7 cellular contexts compared by ENCODE assay signal in the genomic region with DNA sequence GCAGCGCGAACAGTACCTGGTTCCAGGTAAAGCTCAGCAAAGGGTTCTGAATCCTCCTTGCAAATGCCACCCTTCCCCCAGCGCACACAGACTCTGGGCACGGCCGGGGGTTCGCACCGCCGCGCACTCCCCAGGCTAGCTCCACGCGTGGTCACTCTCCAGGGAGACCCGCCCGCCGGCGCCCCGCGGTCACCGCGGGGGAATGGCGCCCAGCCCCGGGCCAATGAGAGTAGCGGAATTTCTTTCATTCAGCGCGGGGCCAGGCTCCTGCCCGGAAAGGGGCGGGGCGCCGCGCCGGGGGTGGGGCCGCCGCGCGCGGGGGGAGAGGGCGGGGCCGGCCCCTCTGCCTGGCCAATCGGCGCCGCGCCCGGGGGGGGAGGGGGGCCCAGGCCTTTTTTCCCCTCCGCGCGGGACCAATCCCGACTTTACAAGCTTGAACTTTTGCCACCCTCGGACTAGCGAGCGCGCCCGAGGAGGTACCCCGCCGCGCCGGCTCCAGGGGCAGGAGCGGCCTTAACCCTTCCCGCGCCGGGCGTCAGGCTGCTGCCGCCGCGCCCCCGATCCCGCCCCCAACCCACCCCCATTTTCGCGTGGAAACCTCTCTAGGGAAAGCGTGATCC. TPM values are rescaled to one million over a fixed set of nuclear protein-coding genes. Genes with fewer than 3 reads are reported as not detected.
A peak's percentile ranks its signal among the peaks of the same experiment; 100 is the strongest.
DNase-seq lines count a peak whose midpoint lies in the region; ATAC-seq, FAIRE-seq and TF ChIP-seq lines count a peak whose summit lies in the region.

No MANE protein-coding gene starts in this region.

- H3K9ac ChIP-seq in keratinocyte (ENCODE audit: control insufficient read depth, extremely low read depth, insufficient read depth, low read length), result peak overlapping the region; percentile 63

- POLR2A ChIA-PET in activated B cell treated with CpG ODN at 0.5 μM for 24 hours (lab: Charles Lee), result interaction anchor here (0.9 to 1.7 kb wide), 6 partner anchors 9 to 1396 kb away, joined by 3 to 7 read pairs (median 4); partner anchors contain the start of genes RNU5B-1, RPL4 and ZWILCH

- no peaks in the 10 kb centered on the region for H3K36me3 ChIP-seq in keratinocyte (ENCODE audit: control insufficient read depth in 2 of 2, extremely low read depth in 1 of 2, insufficient read depth in 2 of 2, low read length in 2 of 2)

- no peaks in the 10 kb centered on the region for H3K9me1 ChIP-seq in keratinocyte (ENCODE audit: control insufficient read depth, extremely low read depth, insufficient read depth, low read length)

- H3K79me2 ChIP-seq in keratinocyte (ENCODE audit: control insufficient read depth, insufficient read depth, low read length), result no peaks in the 10 kb centered on the region

- peak overlapping the region; percentile 88 for H3K4me3 Mint-ChIP-seq in activated B cell treated with CpG ODN at 0.5 μM for 24 hours

- peak overlapping the region; percentile 70 for H3K27ac Mint-ChIP-seq in activated B cell treated with CpG ODN at 0.5 μM for 24 hours

- H3K9me3 ChIP-seq in keratinocyte (ENCODE audit: control insufficient read depth, low read depth, low read length), result no peaks in the 10 kb centered on the region

- peak overlapping the region; percentile 97 for H3K4me2 ChIP-seq in keratinocyte (ENCODE audit: control insufficient read depth, extremely low read depth, insufficient read depth, low read depth, low read length)

- peak; percentile 84 for DNase-seq in NCI-H2227 treated with DMSO at 0.1 percent for 48 hours (lab: John Stamatoyannopoulos, UW)
- DNase-seq in activated B cell treated with CpG ODN at 0.5 μM for 24 hours, result peak; percentile 85
- DNase-seq in cardiac fibroblast (ENCODE audit: low read depth in 2 of 2), result peak; percentile 94 to 98
- peak; percentile 28 for DNase-seq in keratinocyte (ENCODE audit: low read depth, low spot score)
- peak; percentile 86 for DNase-seq in stimulated activated CD4-positive, alpha-beta T cell treated with anti-CD3 and anti-CD28 coated beads, Interleukin-12 subunit alpha, Interleukin-12 subunit beta, amount 100 ng/mL, for 4 hours

- intact Hi-C loops in activated B cell treated with CpG ODN at 0.5 μM for 24 hours (cut with micrococcal nuclease), result loop anchor here (2.0 to 5.0 kb wide), 5 partner anchors 82 to 841 kb away; partner anchors contain the start of genes MAP2K5 and RAB11A

- peaks cover 18% of the 10 kb centered on the region for H3K27me3 Mint-ChIP-seq in activated B cell treated with CpG ODN at 0.5 μM for 24 hours

- dilution Hi-C loops in keratinocyte (cut with MboI; ENCODE audit: extremely low pct_ligation_motif_present, low sequenced_read_pairs), result no loop called here

- peak overlapping the region; percentile 57 to 61 for H3K4me3 ChIP-seq in cardiac fibroblast (replicated peaks in 1 of 2; ENCODE audit: low read depth in 2 of 2, low read length in 2 of 2)
- H3K4me3 ChIP-seq in keratinocyte (ENCODE audit: control insufficient read depth in 2 of 3, extremely low read depth in 1 of 3, insufficient read depth in 2 of 3, low read depth in 1 of 3, low read length in 3 of 3), result peak overlapping the region; percentile 44 to 82 (median 71)

- H2AFZ ChIP-seq in keratinocyte (ENCODE audit: control insufficient read depth, low read length), result peak overlapping the region; percentile 81

- H3K36me3 Mint-ChIP-seq in activated B cell treated with CpG ODN at 0.5 μM for 24 hours (ENCODE audit: low read depth), result peaks cover 6% of the 10 kb centered on the region

- H4K20me1 ChIP-seq in keratinocyte (ENCODE audit: control insufficient read depth, extremely low read depth, insufficient read depth, low read length), result no peaks in the 10 kb centered on the region

- H3K27ac ChIP-seq in keratinocyte (ENCODE audit: control insufficient read depth, insufficient read depth, low read length), result peak overlapping the region; percentile 22

- ATAC-seq in GM18520 (IDR thresholded peaks at IDR 0.05; ENCODE audit: unreplicated experiment) (peak; percentile 49), HG03097 (IDR thresholded peaks at IDR 0.05; ENCODE audit: low FRiP score, unreplicated experiment) (peak; percentile 60), activated B cell treated with CpG ODN at 0.5 μM for 24 hours (ENCODE audit: low read depth) (peak; percentile 88)

- H3K9me3 Mint-ChIP-seq in activated B cell treated with CpG ODN at 0.5 μM for 24 hours, result no peaks in the 10 kb centered on the region

- peaks cover 17% of the 10 kb centered on the region for H3K4me1 ChIP-seq in keratinocyte (ENCODE audit: control insufficient read depth, extremely low read depth, insufficient read depth, low read length)

- H3K4me1 Mint-ChIP-seq in activated B cell treated with CpG ODN at 0.5 μM for 24 hours, result peaks cover 22% of the 10 kb centered on the region

- CTCF ChIA-PET in activated B cell treated with CpG ODN at 0.5 μM for 24 hours (lab: Charles Lee), result no interaction called here

- peaks cover 36% of the 10 kb centered on the region for H3K27me3 ChIP-seq in keratinocyte (ENCODE audit: control insufficient read depth, extremely low read depth, insufficient read depth, low read length)

- no peak for FAIRE-seq in keratinocyte (lab: Jason Lieb, UNC)

- TF ChIP-seq CTCF in activated B cell treated with CpG ODN at 0.5 μM for 24 hours (IDR thresholded peaks at IDR 0.05), result no peak
- no peak for TF ChIP-seq CTCF in cardiac fibroblast (IDR thresholded peaks at IDR 0.05; ENCODE audit: low read depth, low read length)
- TF ChIP-seq CTCF in keratinocyte (optimal IDR thresholded peaks at IDR 0.05 in 1 of 3, IDR thresholded peaks at IDR 0.05 in 1 of 3, conservative IDR thresholded peaks at IDR 0.05 in 1 of 3; ENCODE audit: extremely low read depth in 1 of 3, insufficient read depth in 2 of 3, low read length in 3 of 3), result no peak

RNA-seq across cellular contexts. Expression of gene SMAD6, which starts 1.1 kb away (rescaled TPM):
- 0.04 and 0.05 TPM in 2 replicates for total RNA-seq in activated B cell treated with CpG ODN at 0.5 μM for 24 hours
- 0.01 to 0.04 TPM (median 0.03 TPM) in 3 replicates for polyA plus RNA-seq in keratinocyte
- not detected for polyA plus RNA-seq in keratinocyte (2011; ENCODE audit: low read depth)
- not detected in 2 replicates for polyA plus RNA-seq in keratinocyte (2011; cell fraction: cytosol; rRNA removed)
- polyA plus RNA-seq in keratinocyte (2011; cell fraction: nucleus; rRNA removed), result 0.06 and 0.07 TPM in 2 replicates
- 0.02 and 0.04 TPM in 2 replicates for polyA plus RNA-seq in keratinocyte (2012; ENCODE audit: low replicate concordance)
- polyA minus RNA-seq in keratinocyte, result 0.03 TPM in 1 of 3 replicates, not detected in the others
- 3.8 TPM for polyA minus RNA-seq in keratinocyte (2011; cell fraction: cytosol; rRNA and poly(A)+ RNA removed)
- 0.32 and 0.54 TPM in 2 replicates for polyA minus RNA-seq in keratinocyte (2011; cell fraction: nucleus; rRNA and poly(A)+ RNA removed)

Comparison
In these comparisons a context has a peak if more than half of its experiments do, and no peak if none do; other contexts are left out.
1. Peak in every context shown above with its lines: DNase-seq, ATAC-seq, H3K4me3 ChIP-seq and H3K27ac ChIP-seq.
2. DNase-seq: peak in every context shown above with its lines; median percentile 96 in cardiac fibroblast; 86 in stimulated activated CD4-positive, alpha-beta T cell treated with anti-CD3 and anti-CD28 coated beads, Interleukin-12 subunit alpha, Interleukin-12 subunit beta, amount 100 ng/mL, for 4 hours; 85 in activated B cell treated with CpG ODN at 0.5 μM for 24 hours; 84 in NCI-H2227 treated with DMSO at 0.1 percent for 48 hours; 28 in keratinocyte.